Comparison of ENCODE assay signal across 7 cellular contexts in the genomic region with DNA sequence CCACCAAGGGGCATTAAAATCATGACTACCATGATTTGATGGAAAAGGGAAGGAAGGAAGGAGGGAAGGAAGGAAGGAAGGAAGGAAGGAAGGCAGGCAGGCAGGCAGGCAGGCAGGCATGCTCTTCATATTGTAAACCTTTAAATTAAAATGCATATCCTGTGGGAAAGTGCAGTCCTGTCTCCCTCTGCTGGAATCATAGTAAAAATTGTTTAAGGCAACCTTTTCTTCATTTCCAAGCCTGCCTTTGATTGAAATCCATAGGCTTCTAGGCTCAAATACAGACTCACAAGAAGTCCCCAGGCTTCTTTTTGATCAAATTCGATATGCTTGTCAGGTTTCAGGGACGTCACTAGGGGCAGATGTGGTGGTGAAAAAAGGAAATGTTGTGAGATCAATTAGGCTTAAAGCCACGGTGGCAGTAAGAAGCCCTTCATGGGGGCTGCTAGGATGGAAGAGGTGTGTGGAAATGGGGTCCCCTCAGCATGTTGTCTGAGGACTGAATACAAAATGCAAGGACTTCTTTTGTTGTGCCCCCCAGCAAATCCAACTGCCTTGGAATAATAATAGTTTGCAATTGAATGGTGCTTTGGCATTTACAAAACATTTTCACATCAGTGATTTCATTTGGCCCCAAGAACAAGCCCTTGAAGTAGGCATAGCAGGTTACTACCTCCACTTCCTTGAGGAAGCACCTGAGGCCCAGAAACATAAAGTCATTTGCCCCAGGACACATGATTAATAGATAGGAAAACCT. TPM values are rescaled to one million over a fixed set of nuclear protein-coding genes. Genes with fewer than 3 reads are reported as not detected.
DNase-seq lines count a peak whose midpoint lies in the region; ATAC-seq, FAIRE-seq and TF ChIP-seq lines count a peak whose summit lies in the region.

No MANE protein-coding gene starts in this region.

- no peaks in the 10 kb centered on the region for H3K9me3 ChIP-seq in pancreas

- FAIRE-seq in G401.6 (lab: Jason Lieb, UNC) (peak; percentile 78), pancreas (lab: Jason Lieb, UNC) (no peak)

- CTCF ChIA-PET in RWPE1 (lab: Yijun Ruan, JAX) = interaction anchor here (0.6 to 2.2 kb wide), 9 partner anchors 27 to 345 kb away, joined by 3 to 11 read pairs (median 5); no protein-coding TSS in a partner anchor

- H3K4me1 ChIP-seq in pancreas = no peaks in the 10 kb centered on the region

- no peak overlapping the region for H3K4me3 ChIP-seq in pancreas

- DNase-seq in RWPE1 (ENCODE audit: low spot score) = peak; percentile 66
- peak; percentile 48 for DNase-seq in fibroblast of gingiva (ENCODE audit: low read depth)
- DNase-seq in pancreas = peak in 1 of 6 donors; percentile 32
- DNase-seq in activated CD4-positive, alpha-beta T cell treated with anti-CD3 and anti-CD28 coated beads for 48 hours = no peak

- H3K36me3 ChIP-seq in pancreas = no peaks in the 10 kb centered on the region

- 25% methylated on average over 3 of the region's 3 CpGs for WGBS in pancreas, 2 donors

- intact Hi-C loops in pancreas (cut with DNase I) = loop anchor here in 2 of 3 donors (5.0 to 10.0 kb wide), 2 partner anchors 128 to 255 kb away; a partner anchor contains a TSS

- POLR2A ChIA-PET in RWPE1 (lab: Yijun Ruan, JAX; ENCODE audit: low non-redundant PET) = no interaction called here

- TF ChIP-seq CTCF in LNCAP (IDR thresholded peaks at IDR 0.05) (peak; percentile 32; the same call in 1 of the 2 replicates), RWPE1 (conservative IDR thresholded peaks at IDR 0.05; ENCODE audit: low read depth) (peak; percentile 63), pancreas (IDR thresholded peaks at IDR 0.05) (peak in 1 of 4 donors; percentile 19)

- H3K27ac ChIP-seq in RWPE1 (no peak overlapping the region), pancreas (no peak overlapping the region)

- ATAC-seq in pancreas (peak; percentile 53 to 84 (median 76)), GM21381 (IDR thresholded peaks at IDR 0.05; ENCODE audit: unreplicated experiment) (no peak)

- H3K27me3 ChIP-seq in pancreas = no peaks in the 10 kb centered on the region

RNA-seq across cellular contexts. Expression of a gene that starts 25.6 kb away (rescaled TPM):
- total RNA-seq in pancreas = not detected
- under 1 TPM in 1 of 2 donors, not detected in 1; 0.02 TPM for polyA plus RNA-seq in pancreas
